In genomic region chr9:136026943-136027289, GRCh38 we compare ENCODE assay signal across 8 cellular contexts.
DNase-seq lines count a peak whose midpoint lies in the region; ATAC-seq and TF ChIP-seq lines count a peak whose summit lies in the region.
"Not testable (repeated sequence)": the region's sequence is repeated elsewhere in the genome, so short reads cannot be mapped to it uniquely, and the experiment has no call there.

No MANE protein-coding gene starts in this region.

- not testable (repeated sequence) for H3K4me1 Mint-ChIP-seq in activated naive CD4-positive, alpha-beta T cell treated with anti-CD3 and anti-CD28 coated beads, Interleukin-2, amount 10 ng/mL, durations not matched to agents 7 days and 5 days; type B pancreatic cell (ENCODE audit: unreplicated experiment)
- H3K4me1 Mint-ChIP-seq in central memory CD8-positive, alpha-beta T cell = peaks cover 15% of the 10 kb centered on the region
- peaks cover 8 to 27% of the 10 kb centered on the region in 2 donors for H3K4me1 Mint-ChIP-seq in natural killer cell treated with Interleukin-12 subunit alpha and Interleukin-12 subunit beta and Interleukin-15 and Interleukin-18, amount 100 ng/mL, for 72 hours (ENCODE audit: low read depth in 2 of 2)

- not testable (repeated sequence) for H3K9me3 Mint-ChIP-seq in activated naive CD4-positive, alpha-beta T cell treated with anti-CD3 and anti-CD28 coated beads, Interleukin-2, amount 10 ng/mL, durations not matched to agents 7 days and 5 days; central memory CD8-positive, alpha-beta T cell; natural killer cell treated with Interleukin-12 subunit alpha and Interleukin-12 subunit beta and Interleukin-15 and Interleukin-18, amount 100 ng/mL, for 72 hours; type B pancreatic cell

- H3K27ac Mint-ChIP-seq in activated naive CD4-positive, alpha-beta T cell treated with anti-CD3 and anti-CD28 coated beads, Interleukin-2, amount 10 ng/mL, durations not matched to agents 7 days and 5 days; natural killer cell treated with Interleukin-12 subunit alpha and Interleukin-12 subunit beta and Interleukin-15 and Interleukin-18, amount 100 ng/mL, for 72 hours; type B pancreatic cell: not testable (repeated sequence)
- peak overlapping the region; percentile 75 for H3K27ac Mint-ChIP-seq in central memory CD8-positive, alpha-beta T cell (ENCODE audit: low read depth)

- TF ChIP-seq CTCF in type B pancreatic cell (conservative IDR thresholded peaks at IDR 0.05) = not testable (repeated sequence)

- intact Hi-C loops in Right ventricle myocardium inferior (cut with DNase I); left ventricle myocardium superior (cut with micrococcal nuclease): not testable (repeated sequence)

- not testable (repeated sequence) for H3K4me3 Mint-ChIP-seq in activated naive CD4-positive, alpha-beta T cell treated with anti-CD3 and anti-CD28 coated beads, Interleukin-2, amount 10 ng/mL, durations not matched to agents 7 days and 5 days; central memory CD8-positive, alpha-beta T cell; natural killer cell treated with Interleukin-12 subunit alpha and Interleukin-12 subunit beta and Interleukin-15 and Interleukin-18, amount 100 ng/mL, for 72 hours; type B pancreatic cell

- H3K36me3 Mint-ChIP-seq in activated naive CD4-positive, alpha-beta T cell treated with anti-CD3 and anti-CD28 coated beads, Interleukin-2, amount 10 ng/mL, durations not matched to agents 7 days and 5 days; central memory CD8-positive, alpha-beta T cell (ENCODE audit: insufficient read depth); natural killer cell treated with Interleukin-12 subunit alpha and Interleukin-12 subunit beta and Interleukin-15 and Interleukin-18, amount 100 ng/mL, for 72 hours: not testable (repeated sequence)
- peaks cover 12% of the 10 kb centered on the region for H3K36me3 Mint-ChIP-seq in type B pancreatic cell

- CTCF ChIA-PET in activated naive CD4-positive, alpha-beta T cell treated with anti-CD3 and anti-CD28 coated beads, Interleukin-2, amount 10 ng/mL, durations not matched to agents 7 days and 5 days (lab: Charles Lee) = not testable (repeated sequence)

- ATAC-seq in central memory CD8-positive, alpha-beta T cell (replicated peaks; ENCODE audit: extremely low read depth, poor library complexity, severe bottlenecking); Right ventricle myocardium inferior; left ventricle myocardium superior; natural killer cell treated with Interleukin-12 subunit alpha and Interleukin-12 subunit beta and Interleukin-15 and Interleukin-18, amount 100 ng/mL, for 72 hours: not testable (repeated sequence)

- peak; percentile 51 for DNase-seq in MV-4-11 (lab: John Stamatoyannopoulos, UW)
- DNase-seq in activated CD8-positive, alpha-beta memory T cell treated with anti-CD3 and anti-CD28 coated beads, Interleukin-2, amount 50 U/mL, for 4 hours = peak; percentile 9
- peak; percentile 9 for DNase-seq in activated naive CD4-positive, alpha-beta T cell treated with anti-CD3 and anti-CD28 coated beads, Interleukin-2, amount 10 ng/mL, durations not matched to agents 7 days and 5 days
- DNase-seq in central memory CD8-positive, alpha-beta T cell (ENCODE audit: low spot score in 2 of 2) = not testable (repeated sequence)
- DNase-seq in Right ventricle myocardium inferior (ENCODE audit: missing footprints) = peak; percentile 51
- peak; percentile 21 for DNase-seq in left ventricle myocardium superior
- DNase-seq in natural killer cell treated with Interleukin-12 subunit alpha and Interleukin-12 subunit beta and Interleukin-15 and Interleukin-18, amount 100 ng/mL, for 72 hours (ENCODE audit: low spot score) = peak; percentile 31
- DNase-seq in type B pancreatic cell (ENCODE audit: extremely low spot score, unreplicated experiment) = peak; percentile 29

- H3K27me3 Mint-ChIP-seq in activated naive CD4-positive, alpha-beta T cell treated with anti-CD3 and anti-CD28 coated beads, Interleukin-2, amount 10 ng/mL, durations not matched to agents 7 days and 5 days; central memory CD8-positive, alpha-beta T cell; natural killer cell treated with Interleukin-12 subunit alpha and Interleukin-12 subunit beta and Interleukin-15 and Interleukin-18, amount 100 ng/mL, for 72 hours; type B pancreatic cell: not testable (repeated sequence)
